ENCODE assay signal across 1 cellular context in genomic region chrX:12919620-12920019, GRCh38.
TF ChIP-seq lines count a peak whose summit lies in the region.

No MANE protein-coding gene starts in this region.

TF ChIP-seq in SK-N-SH, 30 proteins besides CTCF, POLR2A, EP300 and RAD21 (continued from another document):
- TF ChIP-seq REST (IDR thresholded peaks at IDR 0.05; ENCODE audit: low read depth, low read length): peak; percentile 90
- TF ChIP-seq NFIC (IDR thresholded peaks at IDR 0.05; ENCODE audit: borderline replicate concordance): no peak
